8 cellular contexts compared by ENCODE assay signal in genomic region chr11:66268210-66268952, GRCh38. TPM values are rescaled to one million over a fixed set of nuclear protein-coding genes. Genes with fewer than 3 reads are reported as not detected.
DNase-seq lines count a peak whose midpoint lies in the region; ATAC-seq and TF ChIP-seq lines count a peak whose summit lies in the region.

TSS of gene RAB1B (plus strand) at chr11:66268639. CDS start at chr11:66268680, 41 bp downstream.

- no peaks in the 10 kb centered on the region for H3K9me2 ChIP-seq in OCI-LY1 (ENCODE audit: low read depth, low read length)

- TF ChIP-seq CTCF in Calu3 (IDR thresholded peaks at IDR 0.05; ENCODE audit: unreplicated experiment) (no peak), OCI-LY1 (IDR thresholded peaks at IDR 0.05; ENCODE audit: low read length) (no peak)

- H3K4me1 ChIP-seq in HUES64 (ENCODE audit: insufficient read depth, low read length) (peaks cover 8% of the 10 kb centered on the region; the same call in 1 of the 2 replicates), OCI-LY1 (ENCODE audit: insufficient read depth, low read length, severe bottlenecking) (peaks cover 19% of the 10 kb centered on the region)

- peaks cover 13% of the 10 kb centered on the region for H3K79me2 ChIP-seq in OCI-LY1 (ENCODE audit: insufficient read depth, low read length)

- ATAC-seq in GM21447 (IDR thresholded peaks at IDR 0.05; ENCODE audit: unreplicated experiment): peak; percentile 78

- no peaks in the 10 kb centered on the region for H3F3A ChIP-seq in OCI-LY1 (ENCODE audit: insufficient read depth, low read length)

- peaks cover 45% of the 10 kb centered on the region for H3K36me3 ChIP-seq in HUES64 (ENCODE audit: insufficient read depth, low read length)
- peaks cover 42% of the 10 kb centered on the region; the same call in 1 of the 2 replicates for H3K36me3 ChIP-seq in OCI-LY1 (ENCODE audit: insufficient read depth, low read length)

- H3K27me3 Mint-ChIP-seq in Calu3 (ENCODE audit: unreplicated experiment): no peaks in the 10 kb centered on the region

- peak within 1 kb of the TSS; percentile 95 for H3K4me3 Mint-ChIP-seq in Calu3 (ENCODE audit: low read depth, unreplicated experiment)

- BruUV-seq in Calu3 (replicated peaks; lab: Mats Ljungman, UMichigan): no TSS peak

- H3K27ac ChIP-seq in HUES64 (ENCODE audit: low read depth, low read length) (peak within 1 kb of the TSS; percentile 96), OCI-LY1 (ENCODE audit: low read depth, low read length, poor library complexity, severe bottlenecking) (peak within 1 kb of the TSS; percentile 78)

- in situ Hi-C loops in endometrial microvascular endothelial cells (cut with HindIII; ENCODE audit: inconsistent ontology term, low pct_unique_long_range_greater_than_20kb, low sequenced_read_pairs): no loop called here

- H3K4me2 ChIP-seq in OCI-LY1 (ENCODE audit: low read length): peak within 1 kb of the TSS; percentile 92

- H3K36me3 Mint-ChIP-seq in Calu3 (ENCODE audit: insufficient read depth, unreplicated experiment): peaks cover 62% of the 10 kb centered on the region

- H3K9ac ChIP-seq in HUES64 (ENCODE audit: low read depth, low read length) (peak within 1 kb of the TSS; percentile 92), OCI-LY1 (ENCODE audit: low read length) (peak within 1 kb of the TSS; percentile 96)

- DNase-seq in Calu3 (peak; percentile 99), mesenteric fat pad (ENCODE audit: low spot score) (peak; percentile 100)
- DNase-seq in activated CD8-positive, alpha-beta memory T cell treated with anti-CD3 and anti-CD28 coated beads, Interleukin-2, amount 50 U/mL, for 4 hours: peak; percentile 100
- DNase-seq in stimulated activated CD8-positive, alpha-beta memory T cell treated with anti-CD3 and anti-CD28 coated beads, Interleukin-15, amount 100 ng/mL, for 24 hours (ENCODE audit: low read depth): peak; percentile 98

- H3K27ac Mint-ChIP-seq in Calu3 (ENCODE audit: unreplicated experiment): peak within 1 kb of the TSS; percentile 85

- no peaks in the 10 kb centered on the region for H3K9me3 Mint-ChIP-seq in Calu3 (ENCODE audit: low read depth, unreplicated experiment)

- H3K4me1 Mint-ChIP-seq in Calu3 (ENCODE audit: low read depth, unreplicated experiment): peaks cover 16% of the 10 kb centered on the region

- under 1% methylated on average over 63 of the region's 65 CpGs for WGBS in HUES64

- H3K27me3 ChIP-seq in HUES64 (ENCODE audit: insufficient read depth, low read length): no peaks in the 10 kb centered on the region
- H3K27me3 ChIP-seq in OCI-LY1 (ENCODE audit: insufficient read depth, low read length): no peaks in the 10 kb centered on the region

- H3K4me3 ChIP-seq in HUES64 (ENCODE audit: low read length) (peak within 1 kb of the TSS; percentile 93), OCI-LY1 (ENCODE audit: low read depth, low read length, poor library complexity, severe bottlenecking) (peak within 1 kb of the TSS; percentile 94)

- CTCF ChIA-PET in Calu3 (lab: Charles Lee): interaction anchor here (0.6 to 1.0 kb wide), 6 partner anchors 10 to 435 kb away, joined by 3 to 9 read pairs (median 4); no protein-coding TSS in a partner anchor

- intact Hi-C loops in Calu3 (cut with micrococcal nuclease; ENCODE audit: unreplicated experiment): no loop called here

- no peak within 1 kb of the TSS for H2AFZ ChIP-seq in OCI-LY1 (ENCODE audit: low read length)

- H3K9me3 ChIP-seq in HUES64 (ENCODE audit: insufficient read depth, low read depth, low read length) (no peaks in the 10 kb centered on the region), OCI-LY1 (ENCODE audit: low read length) (no peaks in the 10 kb centered on the region)

- no peaks in the 10 kb centered on the region for H4K20me1 ChIP-seq in OCI-LY1 (ENCODE audit: insufficient read depth, low read length)

RNA-seq across cellular contexts. Expression of gene RAB1B, which starts in this region (rescaled TPM):
- total RNA-seq in Calu3 (2022) (144 and 146 TPM in 2 replicates), endometrial microvascular endothelial cells (ENCODE audit: inconsistent ontology term) (190 TPM), mesenteric fat pad (138 TPM)
- 99.4 TPM for polyA plus RNA-seq in HUES64 (2013, experiment 1 of 2)
- polyA plus RNA-seq in HUES64 (2013, experiment 2 of 2): 105 TPM

Comparison
In these comparisons a context has a peak if more than half of its experiments do, and no peak if none do; other contexts are left out.
1. Peak in every context shown above with its lines: DNase-seq, ATAC-seq, H3K4me3 ChIP-seq and H3K27ac ChIP-seq.